In genomic region chr4:102345795-102346100, GRCh38 we compare ENCODE assay signal across 8 cellular contexts. TPM values are rescaled to one million over a fixed set of nuclear protein-coding genes. Genes with fewer than 3 reads are reported as not detected.
DNase-seq lines count a peak whose midpoint lies in the region; ATAC-seq and TF ChIP-seq lines count a peak whose summit lies in the region.

No MANE protein-coding gene starts in this region.

- H3K4me3 ChIP-seq in AG09309 (ENCODE audit: control insufficient read depth, low read depth, low read length) (peak overlapping the region; percentile 65), brain microvascular endothelial cell (ENCODE audit: low read depth, low read length) (peak overlapping the region; percentile 75), mesendoderm (ENCODE audit: low read length) (peak overlapping the region; percentile 7)
- peak overlapping the region; percentile 60 for H3K4me3 ChIP-seq in Jurkat, Clone E6-1 (ENCODE audit: low read length)

- H2AK5ac ChIP-seq in mesendoderm (ENCODE audit: low read length): no peak overlapping the region

- peaks cover 6% of the 10 kb centered on the region for H3K4me1 ChIP-seq in mesendoderm (ENCODE audit: control insufficient read depth, low read depth, low read length)

- peak overlapping the region; percentile 52 for H3K9ac ChIP-seq in mesendoderm (ENCODE audit: low read length)

- H3K4me2 ChIP-seq in mesendoderm (ENCODE audit: low read length): peak overlapping the region; percentile 50

- H2BK5ac ChIP-seq in mesendoderm (ENCODE audit: low read length): no peak overlapping the region

- H3K79me2 ChIP-seq in mesendoderm (ENCODE audit: control insufficient read depth, insufficient read depth, low read length): peaks cover 6% of the 10 kb centered on the region

- no peak for DNase-seq in AG09309 (ENCODE audit: low read depth)
- DNase-seq in Jurkat, Clone E6-1 (ENCODE audit: low read depth, low spot score): no peak
- no peak for DNase-seq in brain microvascular endothelial cell
- no peak for DNase-seq in mesendoderm
- DNase-seq in GM03348 (ENCODE audit: low spot score): no peak
- no peak for DNase-seq in NCI-H2029 (lab: John Stamatoyannopoulos, UW)

- H4K8ac ChIP-seq in mesendoderm (ENCODE audit: low read depth, low read length): no peak overlapping the region

- WGBS in mesendoderm (ENCODE audit: extremely low coverage, insufficient coverage, low lambda C conversion rate): no CpG with 5 or more reads among the region's 5 CpGs

- H3K27ac ChIP-seq in brain microvascular endothelial cell (no peak overlapping the region), mesendoderm (ENCODE audit: low read depth, low read length) (no peak overlapping the region)

- in situ Hi-C loops in brain microvascular endothelial cell (cut with HindIII; ENCODE audit: low pct_ligation_motif_present, low sequenced_read_pairs): no loop called here

- H3K27me3 ChIP-seq in brain microvascular endothelial cell (replicated peaks): no peaks in the 10 kb centered on the region
- no peaks in the 10 kb centered on the region for H3K27me3 ChIP-seq in mesendoderm (ENCODE audit: insufficient read depth, low read length, poor library complexity)

- H3K4ac ChIP-seq in mesendoderm (ENCODE audit: low read depth, low read length): no peak overlapping the region

- no peak overlapping the region for H2BK120ac ChIP-seq in mesendoderm (ENCODE audit: low read depth, low read length)

- H3K18ac ChIP-seq in mesendoderm (ENCODE audit: low read length): no peak overlapping the region

- H3K79me1 ChIP-seq in mesendoderm (ENCODE audit: low read length): no peaks in the 10 kb centered on the region

- peak overlapping the region; percentile 68 for H3K56ac ChIP-seq in mesendoderm (ENCODE audit: low read length)

- no peak for ATAC-seq in GM21576 (IDR thresholded peaks at IDR 0.05; ENCODE audit: unreplicated experiment)
- ATAC-seq in HG03439 (IDR thresholded peaks at IDR 0.05; ENCODE audit: unreplicated experiment): no peak

- TF ChIP-seq CTCF in AG09309 (IDR thresholded peaks at IDR 0.05; ENCODE audit: control insufficient read depth, insufficient read depth, low read depth, low read length, missing control alignments) (no peak), brain microvascular endothelial cell (IDR thresholded peaks at IDR 0.05; ENCODE audit: low read depth, low read length, missing control alignments) (no peak)

- no peak overlapping the region for H2BK15ac ChIP-seq in mesendoderm (replicated peaks; ENCODE audit: low read depth)

- H4K5ac ChIP-seq in mesendoderm (ENCODE audit: low read length): no peak overlapping the region

- no peak overlapping the region for H3K23ac ChIP-seq in mesendoderm (ENCODE audit: low read length)

- H3K36me3 ChIP-seq in brain microvascular endothelial cell (replicated peaks) (no peaks in the 10 kb centered on the region), mesendoderm (ENCODE audit: control insufficient read depth, insufficient read depth, low read length) (no peaks in the 10 kb centered on the region)

RNA-seq across cellular contexts. Expression of gene SLC39A8, which starts 0.5 kb away (rescaled TPM):
- polyA plus RNA-seq in Jurkat, Clone E6-1 (2012; ENCODE audit: insufficient read depth, insufficient read length): 59.7 TPM
- 99.2 TPM for polyA plus RNA-seq in mesendoderm (2013, experiment 1 of 2)
- 97.9 TPM for polyA plus RNA-seq in mesendoderm (2013, experiment 2 of 2)

Comparison
In these comparisons a context has a peak if more than half of its experiments do, and no peak if none do; other contexts are left out.
1. H3K4me3 ChIP-seq: peak in every context shown above with its lines; median percentile 75 in brain microvascular endothelial cell; 65 in AG09309; 60 in Jurkat, Clone E6-1; 7 in mesendoderm.